8 cellular contexts compared by ENCODE assay signal in genomic region chr14:89417111-89417468, GRCh38.
DNase-seq lines count a peak whose midpoint lies in the region; ATAC-seq and TF ChIP-seq lines count a peak whose summit lies in the region.

Gene FOXN3 (minus strand): TSS chr14:89417233. CDS start chr14:89412476, 4,757 bp downstream.

- H3K4me3 ChIP-seq in ACC112 (ENCODE audit: low read depth, low read length): peak within 1 kb of the TSS; percentile 91
- peak within 1 kb of the TSS; percentile 76 to 88 for H3K4me3 ChIP-seq in cardiac fibroblast (replicated peaks in 1 of 2; ENCODE audit: low read depth in 2 of 2, low read length in 2 of 2)

- peak within 1 kb of the TSS; percentile 95 for H2AFZ ChIP-seq in ACC112 (ENCODE audit: low read length, unreplicated experiment)

- peaks cover 21% of the 10 kb centered on the region for H3K79me2 ChIP-seq in ACC112 (ENCODE audit: control insufficient read depth, insufficient read depth, low read length, unreplicated experiment)

- TF ChIP-seq CTCF in cardiac fibroblast (IDR thresholded peaks at IDR 0.05; ENCODE audit: low read depth, low read length): no peak

- no peaks in the 10 kb centered on the region for H3K27me3 ChIP-seq in ACC112 (ENCODE audit: insufficient read depth, low read length)

- H3K36me3 ChIP-seq in ACC112 (ENCODE audit: insufficient read depth, low read length): 0 out of 2 replicates have a peak, but pooled peaks cover under 1% of the 10 kb centered on the region

- peaks cover 15% of the 10 kb centered on the region for H3K4me1 ChIP-seq in ACC112 (ENCODE audit: control insufficient read depth, insufficient read depth, low read length, unreplicated experiment)

- peak within 1 kb of the TSS; percentile 70 for H3K27ac ChIP-seq in ACC112 (ENCODE audit: low read depth, low read length)

- DNase-seq in NCI-H226 (peak; percentile 67), cardiac fibroblast (ENCODE audit: low read depth in 2 of 2) (peak; percentile 88 to 95), iris pigment epithelial cell (ENCODE audit: low read depth) (peak; percentile 91)
- DNase-seq in activated CD4-positive, CD25-positive, alpha-beta regulatory T cell (lab: John Stamatoyannopoulos, UW): peak; percentile 55 to 66 (median 58)
- peak; percentile 75 to 83 for DNase-seq in stimulated activated CD4-positive, alpha-beta T cell treated with anti-CD3 and anti-CD28 coated beads, Interleukin-12 subunit alpha, Interleukin-12 subunit beta, amount 100 ng/mL, for 24 hours (ENCODE audit: low read depth in 2 of 2)

- peak; percentile 52 for ATAC-seq in GM18867 (IDR thresholded peaks at IDR 0.05; ENCODE audit: unreplicated experiment)
- ATAC-seq in HG03135 (IDR thresholded peaks at IDR 0.05; ENCODE audit: unreplicated experiment): peak; percentile 49

Comparison
In these comparisons a context has a peak if more than half of its experiments do, and no peak if none do; other contexts are left out.
1. Peak in every context shown above with its lines: DNase-seq, ATAC-seq, H3K4me3 ChIP-seq and H3K27ac ChIP-seq.